In the genomic region with DNA sequence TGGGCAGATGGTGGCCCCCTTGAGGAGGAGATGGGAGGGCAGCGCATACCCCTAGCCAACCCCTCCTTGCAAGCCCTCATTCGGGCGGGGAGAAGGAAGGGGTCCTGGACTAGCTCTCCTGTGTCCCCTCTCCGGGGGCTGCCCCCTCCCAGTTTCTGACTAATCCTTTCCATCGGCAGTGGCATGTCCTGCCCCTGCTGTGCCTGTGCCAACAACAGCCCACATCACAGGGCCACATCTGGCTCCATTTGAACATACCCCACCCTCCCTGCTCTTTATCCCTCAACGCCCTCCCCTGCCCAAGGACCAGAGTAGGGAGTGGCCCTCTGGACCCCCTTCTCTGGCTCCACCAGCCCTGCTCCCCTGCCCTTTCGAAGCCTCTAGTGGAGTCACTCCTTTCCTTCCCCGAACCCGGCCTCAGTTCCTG, we compare ENCODE assay signal across 8 cellular contexts. TPM values are rescaled to one million over a fixed set of nuclear protein-coding genes. Genes with fewer than 3 reads are reported as not detected.
DNase-seq lines count a peak whose midpoint lies in the region; ATAC-seq and FAIRE-seq lines count a peak whose summit lies in the region.

No MANE protein-coding gene starts in this region.

- H3K27me3 ChIP-seq in small intestine (ENCODE audit: control insufficient read depth in 2 of 2, insufficient read depth in 2 of 2, low read length in 2 of 2) = no peaks in the 10 kb centered on the region

- WGBS in small intestine, 3 donors = 42 to 60% (median 53%) methylated on average over 8 to 9 of the region's 9 CpGs

- no peaks in the 10 kb centered on the region for H3K36me3 Mint-ChIP-seq in activated CD4-positive, alpha-beta T cell treated with anti-CD3 and anti-CD28 coated beads, Interleukin-2, amount 10 ng/mL, durations not matched to agents 7 days and 5 days (ENCODE audit: low read depth)

- H3K4me3 ChIP-seq in small intestine (ENCODE audit: low read depth in 1 of 2, low read length in 2 of 2) = no peak overlapping the region

- H3K4me1 ChIP-seq in small intestine (ENCODE audit: control insufficient read depth in 2 of 2, insufficient read depth in 1 of 2, low read depth in 1 of 2, low read length in 1 of 2) = peaks cover 16 to 31% of the 10 kb centered on the region in 2 donors

- H3K9me3 Mint-ChIP-seq in activated CD4-positive, alpha-beta T cell treated with anti-CD3 and anti-CD28 coated beads, Interleukin-2, amount 10 ng/mL, durations not matched to agents 7 days and 5 days = no peaks in the 10 kb centered on the region

- FAIRE-seq in small intestine (lab: Jason Lieb, UNC) = no peak

- no peaks in the 10 kb centered on the region for H3K9me3 ChIP-seq in small intestine (ENCODE audit: control insufficient read depth, low read depth)

- ATAC-seq in GM18867 (IDR thresholded peaks at IDR 0.05; ENCODE audit: unreplicated experiment) (no peak), GM21390 (IDR thresholded peaks at IDR 0.05; ENCODE audit: unreplicated experiment) (no peak)

- peak overlapping the region; percentile 10 for H3K27ac Mint-ChIP-seq in activated CD4-positive, alpha-beta T cell treated with anti-CD3 and anti-CD28 coated beads, Interleukin-2, amount 10 ng/mL, durations not matched to agents 7 days and 5 days

- H3K4me3 Mint-ChIP-seq in activated CD4-positive, alpha-beta T cell treated with anti-CD3 and anti-CD28 coated beads, Interleukin-2, amount 10 ng/mL, durations not matched to agents 7 days and 5 days = no peak overlapping the region

- DNase-seq in H4 (ENCODE audit: low spot score) = peak; percentile 69
- DNase-seq in activated CD4-positive, alpha-beta T cell treated with anti-CD3 and anti-CD28 coated beads, Interleukin-2, amount 10 ng/mL, durations not matched to agents 7 days and 5 days = no peak
- peak; percentile 88 for DNase-seq in fibroblast of peridontal ligament (ENCODE audit: extremely low read depth)
- DNase-seq in small intestine = no peak
- DNase-seq in NK-92 (lab: John Stamatoyannopoulos, UW; ENCODE audit: unreplicated experiment) = no peak
- no peak for DNase-seq in COLO668 (lab: John Stamatoyannopoulos, UW; ENCODE audit: unreplicated experiment)

- H3K27ac ChIP-seq in small intestine (ENCODE audit: low read depth in 1 of 2, low read length in 1 of 2) = peak overlapping the region; percentile 30 to 86

- POLR2A ChIA-PET in activated CD4-positive, alpha-beta T cell treated with anti-CD3 and anti-CD28 coated beads, Interleukin-2, amount 10 ng/mL, durations not matched to agents 7 days and 5 days (lab: Charles Lee) = no interaction called here

- H3K36me3 ChIP-seq in small intestine (ENCODE audit: control insufficient read depth in 2 of 2, insufficient read depth in 2 of 2, low read length in 2 of 2) = no peaks in the 10 kb centered on the region

- H3K27me3 Mint-ChIP-seq in activated CD4-positive, alpha-beta T cell treated with anti-CD3 and anti-CD28 coated beads, Interleukin-2, amount 10 ng/mL, durations not matched to agents 7 days and 5 days = peaks cover 15% of the 10 kb centered on the region

- CTCF ChIA-PET in activated CD4-positive, alpha-beta T cell treated with anti-CD3 and anti-CD28 coated beads, Interleukin-2, amount 10 ng/mL, durations not matched to agents 7 days and 5 days (lab: Charles Lee) = interaction anchor here (0.9 to 26.9 kb wide), 4 partner anchors 12 to 42 kb away, joined by 3 to 645 read pairs (median 4); a partner anchor contains a TSS

- H3K4me1 Mint-ChIP-seq in activated CD4-positive, alpha-beta T cell treated with anti-CD3 and anti-CD28 coated beads, Interleukin-2, amount 10 ng/mL, durations not matched to agents 7 days and 5 days = peaks cover 46% of the 10 kb centered on the region

RNA-seq across cellular contexts. Expression of a gene that starts 11.0 kb away (rescaled TPM):
- 257 and 363 TPM in 2 replicates for total RNA-seq in H4 (2014; rRNA removed; shearing (Covaris generic))
- 10 to 100 TPM; 38.3 to 43.5 TPM for total RNA-seq in activated CD4-positive, alpha-beta T cell treated with anti-CD3 and anti-CD28 coated beads, Interleukin-2, amount 10 ng/mL, durations not matched to agents 7 days and 5 days
- 100 to 1,000 TPM in 2 of 3 donors, 10 to 100 TPM in 1; 89.7 to 168 (median 101) TPM for polyA plus RNA-seq in small intestine

RNA-seq across cellular contexts. Expression of a gene that starts 21.3 kb away (rescaled TPM):
- total RNA-seq in H4 (2014; rRNA removed; shearing (Covaris generic)) = 2.8 and 4.5 TPM in 2 replicates
- total RNA-seq in activated CD4-positive, alpha-beta T cell treated with anti-CD3 and anti-CD28 coated beads, Interleukin-2, amount 10 ng/mL, durations not matched to agents 7 days and 5 days = under 1 TPM; 0.02 to 0.05 TPM
- polyA plus RNA-seq in small intestine = 1 to 10 TPM in 1 of 3 donors, under 1 TPM in 2; under 0.01 to 1.5 (median 0.22) TPM

RNA-seq across cellular contexts. Expression of a gene that starts 42.6 kb away (rescaled TPM):
- 0.19 TPM in 1 of 2 replicates, not detected in the other for total RNA-seq in H4 (2014; rRNA removed; shearing (Covaris generic))
- total RNA-seq in activated CD4-positive, alpha-beta T cell treated with anti-CD3 and anti-CD28 coated beads, Interleukin-2, amount 10 ng/mL, durations not matched to agents 7 days and 5 days = under 1 TPM in 1 of 2 experiments, not detected in 1; 0.50 TPM
- polyA plus RNA-seq in small intestine = 100 to 1,000 TPM; 140 to 216 (median 140) TPM

RNA-seq across cellular contexts. Expression of a gene that starts 49.0 kb away (rescaled TPM):
- 66.7 and 84.8 TPM in 2 replicates for total RNA-seq in H4 (2014; rRNA removed; shearing (Covaris generic))
- 10 to 100 TPM; 41.3 to 61.0 TPM for total RNA-seq in activated CD4-positive, alpha-beta T cell treated with anti-CD3 and anti-CD28 coated beads, Interleukin-2, amount 10 ng/mL, durations not matched to agents 7 days and 5 days
- 100 to 1,000 TPM; 132 to 226 (median 165) TPM for polyA plus RNA-seq in small intestine

RNA-seq across cellular contexts. Expression of a gene that starts 49.9 kb away (rescaled TPM):
- 0.15 TPM in 1 of 2 replicates, not detected in the other for total RNA-seq in H4 (2014; rRNA removed; shearing (Covaris generic))
- total RNA-seq in activated CD4-positive, alpha-beta T cell treated with anti-CD3 and anti-CD28 coated beads, Interleukin-2, amount 10 ng/mL, durations not matched to agents 7 days and 5 days = 10 to 100 TPM; 35.3 to 37.8 TPM
- 1 to 10 TPM in 2 of 3 donors, under 1 TPM in 1; 0.89 to 1.9 (median 1.7) TPM for polyA plus RNA-seq in small intestine

Comparison
In these comparisons a context has a peak if more than half of its experiments do, and no peak if none do; other contexts are left out.
1. DNase-seq: peak in H4 (single experiment) and fibroblast of peridontal ligament (single experiment); none in activated CD4-positive, alpha-beta T cell treated with anti-CD3 and anti-CD28 coated beads, Interleukin-2, amount 10 ng/mL, durations not matched to agents 7 days and 5 days (single experiment), small intestine (single experiment), NK-92 (single experiment) and COLO668 (single experiment).